Comparison of ENCODE assay signal across 18 cellular contexts in the genomic region with DNA sequence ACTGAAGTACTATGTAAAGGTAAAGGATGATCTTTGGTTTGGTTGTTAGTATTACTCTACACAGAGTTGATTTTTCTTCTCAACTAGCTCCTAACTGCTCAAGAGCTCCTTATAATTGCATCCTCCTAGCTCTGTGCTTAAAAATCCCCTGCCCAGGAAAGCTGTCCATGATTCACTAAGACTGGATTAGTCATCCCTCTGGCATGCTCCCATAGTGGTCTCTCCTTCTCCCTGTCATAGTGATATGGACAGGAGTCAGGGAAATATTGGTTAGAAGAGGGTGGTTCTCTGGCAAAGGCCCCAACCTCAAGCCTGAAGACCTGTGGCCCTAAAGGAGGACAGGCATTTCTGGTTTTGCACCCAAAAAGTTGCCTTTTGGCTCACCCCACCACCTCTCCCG.
DNase-seq lines count a peak whose midpoint lies in the region; ATAC-seq and TF ChIP-seq lines count a peak whose summit lies in the region.
"Had no signal": no experiment of that assay in that cellular context is flagged by ENCODE, and none has a peak within 500 bp of the region (broad histone marks: within the 10 kb centered on the region; RNA-seq: fewer than 3 reads in every experiment).

No MANE protein-coding gene starts in this region.

- no peaks in the 10 kb centered on the region for H3K36me3 ChIP-seq in SJCRH30
- no peaks in the 10 kb centered on the region for H3K36me3 ChIP-seq in spleen
- H3K36me3 ChIP-seq: colonic mucosa, stomach had no signal

- no peaks in the 10 kb centered on the region for H3K4me1 ChIP-seq in SJCRH30
- no peaks in the 10 kb centered on the region for H3K4me1 ChIP-seq in spleen
- H3K4me1 ChIP-seq: colonic mucosa, stomach had no signal

- H3K27me3 ChIP-seq in SJCRH30 (no peaks in the 10 kb centered on the region), spleen (replicated peaks in 1 of 7) (no peaks in the 10 kb centered on the region)
- H3K27me3 ChIP-seq: colonic mucosa, stomach had no signal

- H3K9me3 ChIP-seq in SJCRH30 (replicated peaks), result no peaks in the 10 kb centered on the region
- H3K9me3 ChIP-seq in spleen, result peaks cover 0 to 8% (median 0%) of the 10 kb centered on the region in 8 donors
- H3K9me3 ChIP-seq: colonic mucosa, stomach had no signal

- H3K4me3 ChIP-seq in SJCRH30 (no peak overlapping the region), spleen (no peak overlapping the region)
- H3K4me3 ChIP-seq: colonic mucosa, stomach had no signal

- TF ChIP-seq POLR2A in spleen (IDR thresholded peaks at IDR 0.05), result no peak

- peak; percentile 39 for DNase-seq in GM04503 (ENCODE audit: low read depth)
- peak; percentile 14 to 18 for DNase-seq in SJCRH30
- peak; percentile 88 for DNase-seq in fibroblast of peridontal ligament (ENCODE audit: extremely low read depth)
- DNase-seq in pulmonary artery endothelial cell (ENCODE audit: low read depth, low spot score), result peak; percentile 7
- no peak for DNase-seq in spleen
- DNase-seq in NCI-H446 treated with DMSO at 0.1 percent for 48 hours (lab: John Stamatoyannopoulos, UW), result no peak
- DNase-seq in NCI-H524 (lab: John Stamatoyannopoulos, UW), result no peak
- DNase-seq: activated CD4-positive, alpha-beta T cell treated with anti-CD3 and anti-CD28 coated beads, Interleukin-2, amount 10 ng/mL, durations not matched to agents 24 days and 14 days; activated gamma-delta T cell; colonic mucosa; DMS79 treated with DMSO at 0.1 percent for 48 hours; glutamatergic neuron; NCI-H1048; NCI-H526; stimulated activated CD4-positive, alpha-beta T cell treated with anti-CD3 and anti-CD28 coated beads, Interleukin-4, amount 100 ng/mL, for 24 hours; stomach had no signal

- ATAC-seq in GM21825 (IDR thresholded peaks at IDR 0.05; ENCODE audit: unreplicated experiment), result no peak

- intact Hi-C loops in spleen (cut with DNase I; ENCODE audit: low total_unique reads), result no loop called here

- no peak overlapping the region for H3K27ac ChIP-seq in SJCRH30
- no peak overlapping the region for H3K27ac ChIP-seq in spleen
- H3K27ac ChIP-seq: colonic mucosa, HL-60, stomach had no signal

- TF ChIP-seq CTCF in spleen (IDR thresholded peaks at IDR 0.05 in 8 of 11, conservative IDR thresholded peaks at IDR 0.05 in 3 of 11), result no peak

- WGBS in spleen, 5 donors, result 63 to 93% (median 81%) methylated on average over 1 of the region's 1 CpG

Comparison
In these comparisons a context has a peak if more than half of its experiments do, and no peak if none do; other contexts are left out.
1. DNase-seq: peak in GM04503 (single experiment), SJCRH30 (2 of 2), fibroblast of peridontal ligament (single experiment) and pulmonary artery endothelial cell (single experiment); none in spleen (single experiment), NCI-H446 treated with DMSO at 0.1 percent for 48 hours (single experiment) and NCI-H524 (0 of 2).